ENCODE assay signal across 17 cellular contexts in genomic region chr20:32487381-32487780, GRCh38.
DNase-seq lines count a peak whose midpoint lies in the region; ATAC-seq, FAIRE-seq and TF ChIP-seq lines count a peak whose summit lies in the region.
"Had no signal": no experiment of that assay in that cellular context is flagged by ENCODE, and none has a peak within 500 bp of the region (broad histone marks: within the 10 kb centered on the region; RNA-seq: fewer than 3 reads in every experiment).

No MANE protein-coding gene starts in this region.

- peaks cover 16 to 53% (median 29%) of the 10 kb centered on the region in 4 donors for H3K4me1 Mint-ChIP-seq in CD4-positive, CD25-positive, alpha-beta regulatory T cell
- H3K4me1 Mint-ChIP-seq in neural progenitor cell, result peaks cover 20% of the 10 kb centered on the region

- TF ChIP-seq POLR2A in erythroblast (IDR thresholded peaks at IDR 0.05; ENCODE audit: low read length), result no peak

- H3K4me3 Mint-ChIP-seq in CD4-positive, CD25-positive, alpha-beta regulatory T cell, result peak overlapping the region in 2 of 4 donors; percentile 21 to 60
- no peak overlapping the region for H3K4me3 Mint-ChIP-seq in neural progenitor cell

- no peaks in the 10 kb centered on the region for H3K9me3 ChIP-seq in CD4-positive, CD25-positive, alpha-beta regulatory T cell (ENCODE audit: control insufficient read depth in 2 of 2, low read length in 2 of 2)
- H3K9me3 ChIP-seq in RWPE2 (ENCODE audit: severe bottlenecking) (no peaks in the 10 kb centered on the region), kidney (ENCODE audit: control insufficient read depth in 1 of 2, low read length in 2 of 2) (no peaks in the 10 kb centered on the region), neural progenitor cell (ENCODE audit: low read depth) (no peaks in the 10 kb centered on the region)

- no peak overlapping the region for H2AFZ ChIP-seq in neural progenitor cell (replicated peaks)

- H3K9ac ChIP-seq in kidney (ENCODE audit: low read length in 2 of 2) (no peak overlapping the region), neural progenitor cell (no peak overlapping the region)
- H3K9ac ChIP-seq: BLaER1 treated with 17β-estradiol and CSF1 and Interleukin-3, amounts not matched to agents 10 nM and 100 nM had no signal

- H3K27ac Mint-ChIP-seq in CD4-positive, CD25-positive, alpha-beta regulatory T cell, result peak overlapping the region; percentile 74 to 87 (median 79)
- peak overlapping the region; percentile 8 for H3K27ac Mint-ChIP-seq in neural progenitor cell

- no peaks in the 10 kb centered on the region for H3K9me3 Mint-ChIP-seq in CD4-positive, CD25-positive, alpha-beta regulatory T cell
- H3K9me3 Mint-ChIP-seq in neural progenitor cell, result peaks cover 3% of the 10 kb centered on the region

- H3K36me3 ChIP-seq in CD4-positive, CD25-positive, alpha-beta regulatory T cell (ENCODE audit: control insufficient read depth, insufficient read depth, low read length), result peaks cover 2% of the 10 kb centered on the region
- no peaks in the 10 kb centered on the region for H3K36me3 ChIP-seq in RWPE2 (ENCODE audit: low read depth)
- H3K36me3 ChIP-seq in kidney (ENCODE audit: control insufficient read depth in 1 of 2, insufficient read depth in 2 of 2, low read length in 2 of 2), result no peaks in the 10 kb centered on the region
- no peaks in the 10 kb centered on the region for H3K36me3 ChIP-seq in neural progenitor cell

- H3K27me3 Mint-ChIP-seq in CD4-positive, CD25-positive, alpha-beta regulatory T cell, result no peaks in the 10 kb centered on the region
- peaks cover 6% of the 10 kb centered on the region for H3K27me3 Mint-ChIP-seq in neural progenitor cell (ENCODE audit: insufficient read depth, low read depth)

- H3K79me2 ChIP-seq in neural progenitor cell (ENCODE audit: low read depth), result peaks cover 6% of the 10 kb centered on the region

- H3F3A ChIP-seq in neural progenitor cell (ENCODE audit: low read depth), result peaks cover 33% of the 10 kb centered on the region

- DNase-seq in CD4-positive, CD25-positive, alpha-beta regulatory T cell, result no peak
- peak; percentile 61 for DNase-seq in RWPE2 (ENCODE audit: low spot score)
- DNase-seq in kidney, result peak; percentile 35
- no peak for DNase-seq in neural progenitor cell (ENCODE audit: low spot score)
- DNase-seq in erythroblast (lab: John Stamatoyannopoulos, UW), result no peak
- DNase-seq in mucosa of gallbladder (ENCODE audit: low spot score), result no peak
- DNase-seq in NCI-H2107 (lab: John Stamatoyannopoulos, UW), result no peak
- DNase-seq: DMS53, Karpas-422, MM.1S, NCI-H1105, NCI-H1694, NCI-H69 had no signal

- TF ChIP-seq CTCF in RWPE2 (IDR thresholded peaks at IDR 0.05; ENCODE audit: poor library complexity, severe bottlenecking) (no peak), kidney (IDR thresholded peaks at IDR 0.05; ENCODE audit: borderline replicate concordance, extremely low read depth, insufficient read depth) (no peak), neural progenitor cell (IDR thresholded peaks at IDR 0.05) (no peak)

- no peaks in the 10 kb centered on the region for H3K27me3 ChIP-seq in CD4-positive, CD25-positive, alpha-beta regulatory T cell (ENCODE audit: control insufficient read depth, insufficient read depth, low read length)
- no peaks in the 10 kb centered on the region for H3K27me3 ChIP-seq in RWPE2 (ENCODE audit: insufficient read depth, poor library complexity, severe bottlenecking)
- peaks cover 4% of the 10 kb centered on the region for H3K27me3 ChIP-seq in neural progenitor cell
- H3K27me3 ChIP-seq: BLaER1 treated with 17β-estradiol and CSF1 and Interleukin-3, amounts not matched to agents 10 nM and 100 nM had no signal

- H3K4me3 ChIP-seq in CD4-positive, CD25-positive, alpha-beta regulatory T cell (ENCODE audit: low read depth, low read length), result no peak overlapping the region
- H3K4me3 ChIP-seq in RWPE2 (ENCODE audit: severe bottlenecking) (no peak overlapping the region), kidney (ENCODE audit: low read length in 2 of 2) (no peak overlapping the region), neural progenitor cell (no peak overlapping the region)
- H3K4me3 ChIP-seq: A549; BLaER1 treated with 17β-estradiol and CSF1 and Interleukin-3, amounts not matched to agents 10 nM and 100 nM had no signal

- no peak for FAIRE-seq in kidney (lab: Jason Lieb, UNC)
- FAIRE-seq: A549, H54 had no signal

- peaks cover 26% of the 10 kb centered on the region for H3K4me1 ChIP-seq in CD4-positive, CD25-positive, alpha-beta regulatory T cell (ENCODE audit: control insufficient read depth, insufficient read depth, low read length, poor library complexity, severe bottlenecking)
- no peaks in the 10 kb centered on the region for H3K4me1 ChIP-seq in RWPE2 (ENCODE audit: insufficient read depth, poor library complexity, severe bottlenecking)
- no peaks in the 10 kb centered on the region for H3K4me1 ChIP-seq in kidney (ENCODE audit: control insufficient read depth in 1 of 2, insufficient read depth in 1 of 2, low read depth in 1 of 2, low read length in 2 of 2)
- H3K4me1 ChIP-seq in neural progenitor cell, result peaks cover 5% of the 10 kb centered on the region

- intact Hi-C loops in kidney (cut with DNase I), result no loop called here

- ATAC-seq in CD4-positive, CD25-positive, alpha-beta regulatory T cell (ENCODE audit: low read depth in 2 of 2), result no peak
- ATAC-seq in RWPE2 (ENCODE audit: low read depth), result no peak
- no peak for ATAC-seq in HG02885 (IDR thresholded peaks at IDR 0.05; ENCODE audit: poor library complexity, unreplicated experiment)
- ATAC-seq: A549 had no signal

- H3K4me2 ChIP-seq in neural progenitor cell, result no peak overlapping the region
- H3K4me2 ChIP-seq: A549 had no signal

- peaks cover 17% of the 10 kb centered on the region for H3K36me3 Mint-ChIP-seq in CD4-positive, CD25-positive, alpha-beta regulatory T cell
- no peaks in the 10 kb centered on the region for H3K36me3 Mint-ChIP-seq in neural progenitor cell

- H3K27ac ChIP-seq in CD4-positive, CD25-positive, alpha-beta regulatory T cell (ENCODE audit: insufficient read depth, low read length, poor library complexity, severe bottlenecking), result no peak overlapping the region
- no peak overlapping the region for H3K27ac ChIP-seq in RWPE2 (ENCODE audit: poor library complexity, severe bottlenecking)
- H3K27ac ChIP-seq in kidney (ENCODE audit: low read depth in 2 of 2, low read length in 2 of 2), result no peak overlapping the region
- no peak overlapping the region for H3K27ac ChIP-seq in neural progenitor cell
- H3K27ac ChIP-seq: A549; BLaER1 treated with 17β-estradiol and CSF1 and Interleukin-3, amounts not matched to agents 10 nM and 100 nM had no signal

- peaks cover 6% of the 10 kb centered on the region for H4K20me1 ChIP-seq in neural progenitor cell (ENCODE audit: low read depth)

Comparison
In these comparisons a context has a peak if more than half of its experiments do, and no peak if none do; other contexts are left out.
1. DNase-seq: peak in RWPE2 (single experiment) and kidney (single experiment); none in CD4-positive, CD25-positive, alpha-beta regulatory T cell (0 of 3), neural progenitor cell (single experiment), erythroblast (0 of 2), mucosa of gallbladder (single experiment) and NCI-H2107 (single experiment).